ENCODE assay signal across 17 cellular contexts in the genomic region with DNA sequence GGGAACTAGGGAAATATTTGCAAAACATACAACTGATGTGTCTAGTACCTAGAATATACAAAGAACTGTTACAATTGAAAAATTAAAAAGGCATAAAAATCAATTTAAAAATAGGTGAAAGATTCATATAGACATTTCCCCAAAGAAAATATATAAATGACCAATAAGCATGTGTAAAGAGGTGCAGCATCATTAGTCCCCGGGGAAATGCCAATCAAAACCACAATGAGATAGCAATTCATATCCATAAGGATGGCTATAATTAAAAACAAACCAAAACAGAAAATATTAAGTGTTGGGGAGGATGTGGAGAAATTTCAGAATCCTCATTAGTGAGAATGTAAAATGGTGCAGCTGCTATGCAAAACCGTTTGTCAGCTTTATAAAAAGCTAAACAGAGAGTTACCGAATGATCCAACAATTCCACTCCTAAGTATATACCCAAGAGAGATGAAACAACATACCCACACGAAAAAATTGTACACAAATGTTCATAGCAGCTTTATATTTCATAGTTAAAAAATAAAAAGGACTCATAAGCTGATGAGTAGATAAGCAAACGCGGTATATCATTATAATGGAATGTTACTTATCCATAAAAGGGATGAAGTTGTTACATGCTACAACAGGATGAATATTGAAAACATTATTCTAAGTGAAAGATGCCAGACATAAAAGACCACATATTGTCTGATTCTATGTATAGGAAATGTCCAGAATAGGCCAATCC.
DNase-seq lines count a peak whose midpoint lies in the region; ATAC-seq and TF ChIP-seq lines count a peak whose summit lies in the region.
"Had no signal": no experiment of that assay in that cellular context is flagged by ENCODE, and none has a peak within 500 bp of the region (broad histone marks: within the 10 kb centered on the region; RNA-seq: fewer than 3 reads in every experiment).

No MANE protein-coding gene starts in this region.

- H4K8ac ChIP-seq in IMR-90 (ENCODE audit: low read depth in 2 of 2, low read length in 2 of 2) = peak overlapping the region; percentile 86 to 95
- no peak overlapping the region for H4K8ac ChIP-seq in mesenchymal stem cell (ENCODE audit: low read length)

- H2AK5ac ChIP-seq in IMR-90 (ENCODE audit: low read depth, low read length) (no peak overlapping the region), mesenchymal stem cell (ENCODE audit: low read length, severe bottlenecking) (no peak overlapping the region)

- H3K23ac ChIP-seq in IMR-90 (ENCODE audit: low read depth, low read length) (peak overlapping the region; percentile 99; the same call in 1 of the 2 replicates), mesenchymal stem cell (ENCODE audit: low read length in 2 of 2) (no peak overlapping the region)

- DNase-seq in EL (peak; percentile 60), IMR-90 (peak; percentile 59), brain microvascular endothelial cell (no peak), mesenchymal stem cell (no peak), NCI-H510A treated with DMSO at 0.1 percent for 48 hours (lab: John Stamatoyannopoulos, UW) (no peak)
- DNase-seq: BE2C; CD8-positive, alpha-beta memory T cell; H9; NCI-H1048; NCI-H146; NCI-H2107; NCI-H226; NCI-H526 treated with DMSO at 0.1 percent for 48 hours had no signal

- H4K5ac ChIP-seq in IMR-90 (ENCODE audit: low read depth, low read length) = peak overlapping the region; percentile 84

- H3K18ac ChIP-seq in IMR-90 (ENCODE audit: low read depth, low read length) = peak overlapping the region; percentile 81
- H3K18ac ChIP-seq in mesenchymal stem cell (ENCODE audit: low read depth in 1 of 2, low read length in 2 of 2) = no peak overlapping the region

- H3K27ac ChIP-seq in IMR-90 (ENCODE audit: insufficient read depth, low read length) (peak overlapping the region; percentile 89; the same call in 1 of the 2 replicates), brain microvascular endothelial cell (peak overlapping the region; percentile 97), mesenchymal stem cell (ENCODE audit: low read length, poor library complexity, severe bottlenecking) (peak overlapping the region; percentile 99)
- H3K27ac ChIP-seq: SK-N-MC had no signal

- in situ Hi-C loops in IMR-90 (cut with MboI; ENCODE audit: low sequenced_read_pairs) = no loop called here
- in situ Hi-C loops in brain microvascular endothelial cell (cut with HindIII; ENCODE audit: low pct_ligation_motif_present, low sequenced_read_pairs) = loop anchor here (25.0 kb wide), 1 partner anchor 201 kb away; the partner anchor contains the start of gene INHBA

- BruUV-seq in IMR-90 (replicated peaks; lab: Mats Ljungman, UMichigan) = no TSS peak

- H3K14ac ChIP-seq in IMR-90 (replicated peaks; ENCODE audit: low read depth, low read length) (peak overlapping the region; percentile 95; the same call in 1 of the 2 replicates), mesenchymal stem cell (ENCODE audit: low read length in 2 of 2) (no peak overlapping the region)

- WGBS in IMR-90 (ENCODE audit: extremely low coverage in 2 of 2, insufficient read length in 1 of 2), 2 experiments = no CpG with 5 or more reads among the region's 6 CpGs
- WGBS in mesenchymal stem cell = 90% methylated on average over 2 of the region's 6 CpGs

- peaks cover 19% of the 10 kb centered on the region for H3K9me1 ChIP-seq in IMR-90 (ENCODE audit: insufficient read depth, low read length)

- ATAC-seq in IMR-90 (ENCODE audit: low read depth) (peak; percentile 16), GM21723 (IDR thresholded peaks at IDR 0.05; ENCODE audit: unreplicated experiment) (no peak), GM21423 (IDR thresholded peaks at IDR 0.05; ENCODE audit: unreplicated experiment) (no peak)
- ATAC-seq: K562 had no signal

- H3K27me3 ChIP-seq in IMR-90 (ENCODE audit: control insufficient read depth, insufficient read depth, low read length) (no peaks in the 10 kb centered on the region), brain microvascular endothelial cell (replicated peaks) (no peaks in the 10 kb centered on the region), mesenchymal stem cell (ENCODE audit: control insufficient read depth in 1 of 2, insufficient read depth in 1 of 2, low read length in 2 of 2) (no peaks in the 10 kb centered on the region)
- H3K27me3 ChIP-seq: BE2C had no signal

- H3K9ac ChIP-seq in IMR-90 (ENCODE audit: low read depth, low read length) (no peak overlapping the region; the same call in 1 of the 2 replicates), mesenchymal stem cell (ENCODE audit: low read length) (peak overlapping the region; percentile 57)

- H2BK120ac ChIP-seq in IMR-90 (ENCODE audit: low read depth, low read length) (peak overlapping the region; percentile 98), mesenchymal stem cell (ENCODE audit: low read depth, low read length) (no peak overlapping the region)

- no peak overlapping the region for H3K4me2 ChIP-seq in IMR-90 (ENCODE audit: low read depth, low read length)
- no peak overlapping the region for H3K4me2 ChIP-seq in mesenchymal stem cell (ENCODE audit: low read length, poor library complexity, severe bottlenecking)

- H3K4me1 ChIP-seq in IMR-90 (ENCODE audit: control insufficient read depth, insufficient read depth, low read length) = peaks cover 19% of the 10 kb centered on the region
- peaks cover 6% of the 10 kb centered on the region for H3K4me1 ChIP-seq in mesenchymal stem cell (ENCODE audit: control insufficient read depth, insufficient read depth, low read depth, low read length)
- H3K4me1 ChIP-seq: BE2C had no signal

- peak overlapping the region; percentile 100 for H2BK20ac ChIP-seq in IMR-90 (ENCODE audit: low read depth, low read length)

- TF ChIP-seq CTCF in IMR-90 (conservative IDR thresholded peaks at IDR 0.05; ENCODE audit: low read depth, low read length) = no peak
- no peak for TF ChIP-seq CTCF in brain microvascular endothelial cell (IDR thresholded peaks at IDR 0.05; ENCODE audit: low read depth, low read length, missing control alignments)

- H2AK9ac ChIP-seq in IMR-90 (replicated peaks; ENCODE audit: low read depth, low read length, poor library complexity) = no peak overlapping the region

- dilution Hi-C loops in IMR-90 (cut with HindIII; ENCODE audit: low sequenced_read_pairs, unreplicated experiment) = no loop called here

- no peak overlapping the region for H3K4me3 ChIP-seq in IMR-90 (ENCODE audit: insufficient read depth, low read depth, low read length)
- no peak overlapping the region for H3K4me3 ChIP-seq in brain microvascular endothelial cell (ENCODE audit: low read depth, low read length)
- H3K4me3 ChIP-seq in mesenchymal stem cell (ENCODE audit: insufficient read depth in 1 of 2, low read depth in 1 of 2, low read length in 2 of 2) = no peak overlapping the region
- H3K4me3 ChIP-seq: K562, SK-N-MC had no signal

- POLR2A ChIA-PET in IMR-90 (lab: Charles Lee; ENCODE audit: unreplicated experiment) = no interaction called here

- TF ChIP-seq POLR2A in IMR-90 (IDR thresholded peaks at IDR 0.05; ENCODE audit: low read depth, low read length) = no peak

- intact Hi-C loops in IMR-90 (cut with micrococcal nuclease) = no loop called here

- H4K20me1 ChIP-seq in IMR-90 (ENCODE audit: insufficient read depth, low read length) = no peaks in the 10 kb centered on the region

- H3K4ac ChIP-seq in IMR-90 (ENCODE audit: low read depth, low read length) (peak overlapping the region; percentile 91), mesenchymal stem cell (ENCODE audit: low read depth in 1 of 2, low read length in 2 of 2) (no peak overlapping the region)

- TF ChIP-seq RAD21 in IMR-90 (IDR thresholded peaks at IDR 0.05; ENCODE audit: low read length) = no peak

- H3K9me3 ChIP-seq in IMR-90 (ENCODE audit: control insufficient read depth, insufficient read depth, low read length) (no peaks in the 10 kb centered on the region), mesenchymal stem cell (ENCODE audit: control insufficient read depth, low read length) (no peaks in the 10 kb centered on the region)
- H3K9me3 ChIP-seq: BE2C had no signal

- H2BK5ac ChIP-seq in IMR-90 (ENCODE audit: low read depth, low read length, poor library complexity, severe bottlenecking) (peak overlapping the region; percentile 99), mesenchymal stem cell (ENCODE audit: low read depth, low read length, poor library complexity, severe bottlenecking) (no peak overlapping the region)

- no peaks in the 10 kb centered on the region for H3K36me3 ChIP-seq in IMR-90 (ENCODE audit: control insufficient read depth, insufficient read depth, low read length)
- no peaks in the 10 kb centered on the region for H3K36me3 ChIP-seq in brain microvascular endothelial cell (replicated peaks)
- no peaks in the 10 kb centered on the region for H3K36me3 ChIP-seq in mesenchymal stem cell (ENCODE audit: control insufficient read depth in 1 of 2, insufficient read depth in 2 of 2, low read depth in 1 of 2, low read length in 2 of 2)
- H3K36me3 ChIP-seq: BE2C had no signal

- H2AFZ ChIP-seq in IMR-90 (replicated peaks; ENCODE audit: low read length, poor library complexity) (no peak overlapping the region), mesenchymal stem cell (ENCODE audit: low read depth, low read length) (no peak overlapping the region)

- peak overlapping the region; percentile 98 for H4K91ac ChIP-seq in IMR-90 (ENCODE audit: insufficient read depth, low read depth, low read length)
- H4K91ac ChIP-seq in mesenchymal stem cell (ENCODE audit: low read length) = no peak overlapping the region

- peak overlapping the region; percentile 96 for H3K56ac ChIP-seq in IMR-90 (ENCODE audit: extremely low read depth, insufficient read depth, low read length)

- H2BK15ac ChIP-seq in IMR-90 (ENCODE audit: low read depth, low read length) = peak overlapping the region; percentile 98; the same call in 2 of the 3 replicates
- H2BK15ac ChIP-seq in mesenchymal stem cell (ENCODE audit: low read depth, poor library complexity, severe bottlenecking) = no peak overlapping the region

- no peak overlapping the region for H2BK12ac ChIP-seq in mesenchymal stem cell (ENCODE audit: low read length in 2 of 2)

- H3K79me1 ChIP-seq in IMR-90 (ENCODE audit: low read depth in 1 of 2, low read length in 2 of 2) = peaks cover 8 to 19% of the 10 kb centered on the region in 2 experiments; a peak in 2 of 4 replicates
- H3K79me1 ChIP-seq in mesenchymal stem cell (replicated peaks; ENCODE audit: low read length, poor library complexity, severe bottlenecking) = no peaks in the 10 kb centered on the region

- CTCF ChIA-PET in IMR-90 (lab: Yijun Ruan, JAX) = no interaction called here

TF ChIP-seq in IMR-90, 13 proteins besides CTCF, POLR2A, EP300 and RAD21:
- no peak for TF ChIP-seq USF2 (IDR thresholded peaks at IDR 0.05; ENCODE audit: low read depth, low read length)
- TF ChIP-seq RFX5 (IDR thresholded peaks at IDR 0.05; ENCODE audit: low read depth, low read length) = peak; percentile 81

Comparison
In these comparisons a context has a peak if more than half of its experiments do, and no peak if none do; other contexts are left out.
1. DNase-seq: peak in EL (single experiment) and IMR-90 (single experiment); none in brain microvascular endothelial cell (single experiment), mesenchymal stem cell (single experiment) and NCI-H510A treated with DMSO at 0.1 percent for 48 hours (single experiment).
2. Peak in every context shown above with its lines, with median percentiles within 50 percentile points of each other: H3K27ac ChIP-seq.